9 cellular contexts compared by ENCODE assay signal in genomic region chr11:100719362-100719761, GRCh38. TPM values are rescaled to one million over a fixed set of nuclear protein-coding genes. Genes with fewer than 3 reads are reported as not detected.
DNase-seq lines count a peak whose midpoint lies in the region; ATAC-seq and TF ChIP-seq lines count a peak whose summit lies in the region.
"Had no signal": no experiment of that assay in that cellular context is flagged by ENCODE, and none has a peak within 500 bp of the region (broad histone marks: within the 10 kb centered on the region; RNA-seq: fewer than 3 reads in every experiment).

No MANE protein-coding gene starts in this region.

- H3K27me3 ChIP-seq in gastrocnemius medialis: no peaks in the 10 kb centered on the region
- H3K27me3 ChIP-seq in CD8-positive, alpha-beta memory T cell (ENCODE audit: insufficient read depth, low read length, poor library complexity, severe bottlenecking): no peaks in the 10 kb centered on the region

- peak; percentile 20 to 46 for ATAC-seq in gastrocnemius medialis
- ATAC-seq in GM19397 (IDR thresholded peaks at IDR 0.05; ENCODE audit: unreplicated experiment): no peak
- ATAC-seq: activated naive CD4-positive, alpha-beta T cell treated with anti-CD3 and anti-CD28 coated beads, Interleukin-2, amount 50 U/mL, for 72 hours had no signal

- H3K4me3 Mint-ChIP-seq in CD8-positive, alpha-beta memory T cell: no peak overlapping the region

- CTCF ChIA-PET in GM10248 (lab: Yijun Ruan, JAX) (interaction anchor here (1.3 kb wide), 1 partner anchor 13 kb away, joined by 6 read pairs; no protein-coding TSS in a partner anchor), HEK293T (lab: Yijun Ruan, JAX) (interaction anchor here (1.0 kb wide), 1 partner anchor 142 kb away, joined by 5 read pairs; no protein-coding TSS in a partner anchor)
- CTCF ChIA-PET in CD8-positive, alpha-beta memory T cell (lab: Charles Lee): no interaction called here

- no peaks in the 10 kb centered on the region for H3K27me3 Mint-ChIP-seq in CD8-positive, alpha-beta memory T cell

- intact Hi-C loops in gastrocnemius medialis (cut with DNase I; ENCODE audit: low total_unique reads): loop anchor here (1.0 kb wide), 1 partner anchor 16 kb away; no protein-coding TSS in a partner anchor

- H3K4me1 Mint-ChIP-seq in CD8-positive, alpha-beta memory T cell: no peaks in the 10 kb centered on the region

- TF ChIP-seq POLR2A in gastrocnemius medialis (IDR thresholded peaks at IDR 0.05): no peak

- peak; percentile 13 for DNase-seq in H4 (ENCODE audit: low spot score)
- peak; percentile 47 for DNase-seq in RPMI8226
- peak; percentile 39 for DNase-seq in glomerular visceral epithelial cell (ENCODE audit: extremely low spot score)
- DNase-seq in gastrocnemius medialis: no peak
- no peak for DNase-seq in GM10248 (ENCODE audit: extremely low spot score)
- no peak for DNase-seq in HEK293T (ENCODE audit: extremely low spot score)
- no peak for DNase-seq in CD8-positive, alpha-beta memory T cell

- no peak overlapping the region for H3K27ac Mint-ChIP-seq in CD8-positive, alpha-beta memory T cell
- H3K27ac Mint-ChIP-seq: activated naive CD4-positive, alpha-beta T cell treated with anti-CD3 and anti-CD28 coated beads, Interleukin-2, amount 50 U/mL, for 72 hours had no signal

- H3K27ac ChIP-seq in gastrocnemius medialis: peak overlapping the region; percentile 52 to 86 (median 69)
- no peak overlapping the region for H3K27ac ChIP-seq in CD8-positive, alpha-beta memory T cell (ENCODE audit: low read depth, low read length)

- no peaks in the 10 kb centered on the region for H3K36me3 ChIP-seq in gastrocnemius medialis
- H3K36me3 ChIP-seq in CD8-positive, alpha-beta memory T cell (ENCODE audit: insufficient read depth, low read length): no peaks in the 10 kb centered on the region

- H3K9me3 Mint-ChIP-seq in CD8-positive, alpha-beta memory T cell: peaks cover 0 to 12% (median under 1%) of the 10 kb centered on the region in 5 donors

- POLR2A ChIA-PET in GM10248 (lab: Yijun Ruan, JAX): no interaction called here
- POLR2A ChIA-PET in HEK293T (lab: Yijun Ruan, JAX): no interaction called here
- POLR2A ChIA-PET in CD8-positive, alpha-beta memory T cell (lab: Charles Lee): no interaction called here

- TF ChIP-seq CTCF in gastrocnemius medialis (IDR thresholded peaks at IDR 0.05 in 4 of 5, conservative IDR thresholded peaks at IDR 0.05 in 1 of 5): no peak
- TF ChIP-seq CTCF in GM10248 (IDR thresholded peaks at IDR 0.05; ENCODE audit: control extremely low read depth, extremely low read depth, low read depth, missing control alignments): no peak

- peaks cover 18 to 57% of the 10 kb centered on the region in 2 donors for H3K4me1 ChIP-seq in gastrocnemius medialis
- no peaks in the 10 kb centered on the region for H3K4me1 ChIP-seq in CD8-positive, alpha-beta memory T cell (ENCODE audit: insufficient read depth, low read length)

- no peaks in the 10 kb centered on the region for H3K9me3 ChIP-seq in gastrocnemius medialis
- no peaks in the 10 kb centered on the region for H3K9me3 ChIP-seq in CD8-positive, alpha-beta memory T cell (ENCODE audit: low read length)

- peak overlapping the region in 1 of 4 donors; percentile 0 for H3K4me3 ChIP-seq in gastrocnemius medialis
- no peak overlapping the region for H3K4me3 ChIP-seq in CD8-positive, alpha-beta memory T cell (ENCODE audit: low read length)

- H3K36me3 Mint-ChIP-seq in CD8-positive, alpha-beta memory T cell: no peaks in the 10 kb centered on the region
- H3K36me3 Mint-ChIP-seq: activated naive CD4-positive, alpha-beta T cell treated with anti-CD3 and anti-CD28 coated beads, Interleukin-2, amount 50 U/mL, for 72 hours had no signal

- in situ Hi-C loops in gastrocnemius medialis (cut with MboI; ENCODE audit: low sequenced_read_pairs in 4 of 4): no loop called here

TF ChIP-seq in HEK293T, 16 proteins besides CTCF, POLR2A, EP300 and RAD21:
- TF ChIP-seq FOXK2 (IDR thresholded peaks at IDR 0.05) (no peak), ARNT (IDR thresholded peaks at IDR 0.05) (no peak), CTBP1 (IDR thresholded peaks at IDR 0.05; ENCODE audit: borderline replicate concordance) (no peak), FOXM1 (IDR thresholded peaks at IDR 0.05; ENCODE audit: borderline replicate concordance) (no peak), SP1 (IDR thresholded peaks at IDR 0.05) (no peak), NFRKB (IDR thresholded peaks at IDR 0.05) (no peak), L3MBTL2 (conservative IDR thresholded peaks at IDR 0.05) (no peak)

RNA-seq across cellular contexts. Expression of gene ARHGAP42, which starts 32.3 kb away (rescaled TPM):
- 4.3 and 8.3 TPM in 2 replicates for total RNA-seq in H4 (2014; rRNA removed; shearing (Covaris generic))
- total RNA-seq in gastrocnemius medialis: 10 to 100 TPM in 2 of 4 donors, 1 to 10 TPM in 2; 6.0 to 13.9 (median 10.2) TPM
- under 1 TPM; 0.09 to 0.18 TPM for total RNA-seq in CD8-positive, alpha-beta memory T cell
- 0.07 TPM for polyA plus RNA-seq in CD8-positive, alpha-beta memory T cell

Comparison
In these comparisons a context has a peak if more than half of its experiments do, and no peak if none do; other contexts are left out.
1. DNase-seq: peak in H4 (single experiment), RPMI8226 (single experiment) and glomerular visceral epithelial cell (single experiment); none in gastrocnemius medialis (0 of 2), GM10248 (single experiment), HEK293T (single experiment) and CD8-positive, alpha-beta memory T cell (0 of 5).